In genomic region chr15:59649603-59650002, GRCh38 we compare ENCODE assay signal across 22 cellular contexts. TPM values are rescaled to one million over a fixed set of nuclear protein-coding genes. Genes with fewer than 3 reads are reported as not detected.
DNase-seq lines count a peak whose midpoint lies in the region; ATAC-seq and TF ChIP-seq lines count a peak whose summit lies in the region.
"Had no signal": no experiment of that assay in that cellular context is flagged by ENCODE, and none has a peak within 500 bp of the region (broad histone marks: within the 10 kb centered on the region; RNA-seq: fewer than 3 reads in every experiment).

No MANE protein-coding gene starts in this region.

- no peak for ATAC-seq in Right ventricle myocardium inferior
- no peak for ATAC-seq in activated naive CD8-positive, alpha-beta T cell treated with anti-CD3 and anti-CD28 coated beads, Interleukin-2, amount 50 U/mL, for 24 hours
- no peak for ATAC-seq in HG02623 (IDR thresholded peaks at IDR 0.05; ENCODE audit: unreplicated experiment)
- ATAC-seq: HCT116, T-cell had no signal

- intact Hi-C loops in Right ventricle myocardium inferior (cut with DNase I): no loop called here

- peaks cover 33% of the 10 kb centered on the region for H3K36me3 Mint-ChIP-seq in activated naive CD8-positive, alpha-beta T cell treated with anti-CD3 and anti-CD28 coated beads, Interleukin-2, amount 50 U/mL, for 24 hours (ENCODE audit: low read depth)
- peaks cover 50% of the 10 kb centered on the region for H3K36me3 Mint-ChIP-seq in endodermal cell (ENCODE audit: low read depth)

- no peaks in the 10 kb centered on the region for H3K27me3 Mint-ChIP-seq in activated naive CD8-positive, alpha-beta T cell treated with anti-CD3 and anti-CD28 coated beads, Interleukin-2, amount 50 U/mL, for 24 hours
- no peaks in the 10 kb centered on the region for H3K27me3 Mint-ChIP-seq in endodermal cell (ENCODE audit: insufficient read depth)
- H3K27me3 Mint-ChIP-seq: CD4-positive, alpha-beta memory T cell; T-cell had no signal

- H3K4me3 Mint-ChIP-seq in activated naive CD8-positive, alpha-beta T cell treated with anti-CD3 and anti-CD28 coated beads, Interleukin-2, amount 50 U/mL, for 24 hours: no peak overlapping the region
- H3K4me3 Mint-ChIP-seq in endodermal cell: no peak overlapping the region
- H3K4me3 Mint-ChIP-seq: CD4-positive, alpha-beta memory T cell; T-cell had no signal

- H3K9me3 Mint-ChIP-seq in activated naive CD8-positive, alpha-beta T cell treated with anti-CD3 and anti-CD28 coated beads, Interleukin-2, amount 50 U/mL, for 24 hours: no peaks in the 10 kb centered on the region
- peaks cover 3% of the 10 kb centered on the region for H3K9me3 Mint-ChIP-seq in endodermal cell
- H3K9me3 Mint-ChIP-seq: T-cell had no signal

- H3K4me1 ChIP-seq in cardiac muscle cell (ENCODE audit: low read depth): peaks cover 7% of the 10 kb centered on the region
- H3K4me1 ChIP-seq in Loucy (ENCODE audit: insufficient read depth, low read length, poor library complexity, severe bottlenecking): peaks cover 23% of the 10 kb centered on the region
- H3K4me1 ChIP-seq in endodermal cell (ENCODE audit: control insufficient read depth, insufficient read depth, low read length): no peaks in the 10 kb centered on the region

- TF ChIP-seq CTCF in cardiac muscle cell (IDR thresholded peaks at IDR 0.05; ENCODE audit: low read depth, low read length): no peak
- TF ChIP-seq CTCF in Loucy (conservative IDR thresholded peaks at IDR 0.05; ENCODE audit: low read length): no peak
- TF ChIP-seq CTCF in choroid plexus epithelial cell (conservative IDR thresholded peaks at IDR 0.05; ENCODE audit: low read depth, low read length): no peak
- TF ChIP-seq CTCF in endodermal cell (conservative IDR thresholded peaks at IDR 0.05): no peak

- H3K27ac Mint-ChIP-seq in activated naive CD8-positive, alpha-beta T cell treated with anti-CD3 and anti-CD28 coated beads, Interleukin-2, amount 50 U/mL, for 24 hours: no peak overlapping the region
- H3K27ac Mint-ChIP-seq in endodermal cell: no peak overlapping the region
- H3K27ac Mint-ChIP-seq: T-cell had no signal

- H3F3A ChIP-seq in Loucy (ENCODE audit: low read depth): no peaks in the 10 kb centered on the region

- H3K9me3 ChIP-seq in cardiac muscle cell (ENCODE audit: low read depth): no peaks in the 10 kb centered on the region
- peaks cover 5% of the 10 kb centered on the region for H3K9me3 ChIP-seq in Loucy (ENCODE audit: insufficient read depth, low read depth, low read length)
- H3K9me3 ChIP-seq in endodermal cell (ENCODE audit: control insufficient read depth, low read length): peaks cover 20% of the 10 kb centered on the region
- H3K9me3 ChIP-seq: SJSA1 had no signal

- no peak overlapping the region for H2AFZ ChIP-seq in Loucy (ENCODE audit: low read length)
- H2AFZ ChIP-seq: PC-9 had no signal

- H3K9me2 ChIP-seq in Loucy (replicated peaks; ENCODE audit: low read depth, low read length): no peaks in the 10 kb centered on the region

- peaks cover 7% of the 10 kb centered on the region for H4K20me1 ChIP-seq in Loucy (ENCODE audit: insufficient read depth, low read length, poor library complexity, severe bottlenecking)

- peaks cover 13% of the 10 kb centered on the region for H3K4me1 Mint-ChIP-seq in activated naive CD8-positive, alpha-beta T cell treated with anti-CD3 and anti-CD28 coated beads, Interleukin-2, amount 50 U/mL, for 24 hours
- peaks cover 2% of the 10 kb centered on the region for H3K4me1 Mint-ChIP-seq in endodermal cell

- peak overlapping the region; percentile 16 for H3K4me2 ChIP-seq in Loucy (ENCODE audit: low read depth, low read length, poor library complexity, severe bottlenecking)
- H3K4me2 ChIP-seq: PC-9 had no signal

- H3K9ac ChIP-seq in Loucy (ENCODE audit: low read depth, low read length, poor library complexity, severe bottlenecking): no peak overlapping the region
- H3K9ac ChIP-seq in endodermal cell (ENCODE audit: extremely low read depth, low read length, poor library complexity, severe bottlenecking): no peak overlapping the region

- H3K27me3 ChIP-seq in cardiac muscle cell: no peaks in the 10 kb centered on the region
- no peaks in the 10 kb centered on the region for H3K27me3 ChIP-seq in Loucy (ENCODE audit: insufficient read depth, low read length, poor library complexity, severe bottlenecking)
- no peaks in the 10 kb centered on the region for H3K27me3 ChIP-seq in endodermal cell (ENCODE audit: control insufficient read depth, insufficient read depth, low read length, poor library complexity, severe bottlenecking)
- H3K27me3 ChIP-seq: SJSA1 had no signal

- H3K4me3 ChIP-seq in cardiac muscle cell (no peak overlapping the region), Loucy (ENCODE audit: low read length, poor library complexity, severe bottlenecking) (no peak overlapping the region), choroid plexus epithelial cell (ENCODE audit: low read depth, low read length) (no peak overlapping the region), endodermal cell (ENCODE audit: low read length) (no peak overlapping the region)
- H3K4me3 ChIP-seq: PC-9, SJSA1 had no signal

- peaks cover 33% of the 10 kb centered on the region for H3K36me3 ChIP-seq in cardiac muscle cell
- peaks cover 48% of the 10 kb centered on the region for H3K36me3 ChIP-seq in Loucy (ENCODE audit: insufficient read depth, low read length)
- H3K36me3 ChIP-seq in endodermal cell (ENCODE audit: control insufficient read depth, insufficient read depth, low read length): peaks cover 93% of the 10 kb centered on the region

- no peak for DNase-seq in cardiac muscle cell (ENCODE audit: low read depth in 1 of 2, low spot score in 1 of 2)
- DNase-seq in Right ventricle myocardium inferior (ENCODE audit: missing footprints): no peak
- peak; percentile 18 for DNase-seq in choroid plexus epithelial cell (ENCODE audit: low read depth)
- no peak for DNase-seq in activated naive CD8-positive, alpha-beta T cell treated with anti-CD3 and anti-CD28 coated beads, Interleukin-2, amount 50 U/mL, for 24 hours
- DNase-seq in endodermal cell: no peak
- DNase-seq: C1 segment of cervical spinal cord; CD4-positive, alpha-beta memory T cell; COR-L47; DMS79; MV-4-11; NCI-H2081; NCI-H2227 treated with DMSO at 0.1 percent for 48 hours; PC-9; Right ventricle myocardium superior; T-cell had no signal

- H3K79me2 ChIP-seq in Loucy (ENCODE audit: insufficient read depth, low read length): peaks cover 34% of the 10 kb centered on the region

- H3K27ac ChIP-seq in cardiac muscle cell (peak overlapping the region; percentile 73), endodermal cell (ENCODE audit: low read depth, low read length) (no peak overlapping the region)
- H3K27ac ChIP-seq: HL-60, PC-9, SJSA1 had no signal

RNA-seq across cellular contexts. Expression of gene GTF2A2, which starts 7.7 kb away (rescaled TPM):
- total RNA-seq in cardiac muscle cell (22.2 and 52.1 TPM in 2 replicates), Right ventricle myocardium inferior (127 TPM), endodermal cell (100 to 1,000 TPM; 168 to 246 TPM)
- polyA plus RNA-seq in cardiac muscle cell: 227 and 274 TPM in 2 replicates
- polyA plus RNA-seq in endodermal cell (2013, experiment 1 of 2): 152 TPM
- polyA plus RNA-seq in endodermal cell (2013, experiment 2 of 2): 160 TPM

RNA-seq across cellular contexts. Expression of gene GCNT3, which starts 38.0 kb away (rescaled TPM):
- total RNA-seq in cardiac muscle cell: not detected in 2 replicates
- 0.23 TPM in 1 of 2 replicates, not detected in the other for polyA plus RNA-seq in cardiac muscle cell
- total RNA-seq in Right ventricle myocardium inferior: not detected
- 1 to 10 TPM in 1 of 2 donors, under 1 TPM in 1; 0.48 to 1.3 TPM for total RNA-seq in endodermal cell
- polyA plus RNA-seq in endodermal cell (2013, experiment 1 of 2): 0.11 TPM
- polyA plus RNA-seq in endodermal cell (2013, experiment 2 of 2): not detected
- total RNA-seq: A673; CD4-positive, alpha-beta memory T cell; Right ventricle myocardium superior; RPMI7951; SJSA1 had no signal
- polyA plus RNA-seq: CD4-positive, alpha-beta memory T cell had no signal

RNA-seq across cellular contexts. Expression of gene BNIP2, which starts 39.5 kb away (rescaled TPM):
- total RNA-seq in cardiac muscle cell (111 and 150 TPM in 2 replicates), Right ventricle myocardium inferior (73.2 TPM), endodermal cell (10 to 100 TPM; 52.3 to 52.6 TPM)
- polyA plus RNA-seq in cardiac muscle cell: 72.2 and 87.7 TPM in 2 replicates
- polyA plus RNA-seq in endodermal cell (2013, experiment 1 of 2): 34.7 TPM
- 30.8 TPM for polyA plus RNA-seq in endodermal cell (2013, experiment 2 of 2)
